ENCODE assay signal across 1 cellular context in genomic region chr14:31043379-31043778, GRCh38.
TF ChIP-seq lines count a peak whose summit lies in the region.

No MANE protein-coding gene starts in this region.

TF ChIP-seq in A549, 52 proteins besides CTCF, POLR2A, EP300 and RAD21 (continued from another document):
- TF ChIP-seq PBX3 (IDR thresholded peaks at IDR 0.05) (no peak), RFX5 (IDR thresholded peaks at IDR 0.05) (no peak), HMGXB4 (CRISPR knock-in tag; IDR thresholded peaks at IDR 0.05; ENCODE audit: borderline replicate concordance) (no peak), HDAC2 (IDR thresholded peaks at IDR 0.05) (no peak), ZNF302 (CRISPR knock-in tag; IDR thresholded peaks at IDR 0.05) (no peak), MAFK (IDR thresholded peaks at IDR 0.05; ENCODE audit: partially characterized antibody) (no peak), MAX (IDR thresholded peaks at IDR 0.05) (no peak), SMC3 (IDR thresholded peaks at IDR 0.05) (no peak), GATA3 (IDR thresholded peaks at IDR 0.05; ENCODE audit: borderline replicate concordance) (no peak)
